ENCODE assay signal across 11 cellular contexts in genomic region chr2:47751856-47752414, GRCh38. TPM values are rescaled to one million over a fixed set of nuclear protein-coding genes. Genes with fewer than 3 reads are reported as not detected.
A peak's percentile ranks its signal among the peaks of the same experiment; 100 is the strongest.
DNase-seq lines count a peak whose midpoint lies in the region; ATAC-seq, FAIRE-seq and TF ChIP-seq lines count a peak whose summit lies in the region.
"Had no signal": no experiment of that assay in that cellular context is flagged by ENCODE, and none has a peak within 500 bp of the region (broad histone marks: within the 10 kb centered on the region; RNA-seq: fewer than 3 reads in every experiment).

No MANE protein-coding gene starts in this region.

- TF ChIP-seq CTCF in NB4 (IDR thresholded peaks at IDR 0.05; ENCODE audit: low read depth, low read length) (no peak), endodermal cell (conservative IDR thresholded peaks at IDR 0.05) (no peak), upper lobe of right lung (IDR thresholded peaks at IDR 0.05) (no peak)

- H3K4me3 Mint-ChIP-seq in endodermal cell: no peak overlapping the region
- H3K4me3 Mint-ChIP-seq: activated CD4-positive, alpha-beta T cell treated with anti-CD3 and anti-CD28 coated beads, Interleukin-2, amount 10 ng/mL, durations not matched to agents 7 days and 5 days had no signal

- ATAC-seq in GM21717 (IDR thresholded peaks at IDR 0.05; ENCODE audit: unreplicated experiment) (peak; percentile 34), upper lobe of right lung (no peak)

- TF ChIP-seq POLR2A in GM12892 (IDR thresholded peaks at IDR 0.05; ENCODE audit: low read depth, low read length): no peak
- no peak for TF ChIP-seq POLR2A in NB4 (IDR thresholded peaks at IDR 0.05; ENCODE audit: extremely low read depth, insufficient read length)

- peaks cover 38% of the 10 kb centered on the region for H3K9me3 Mint-ChIP-seq in endodermal cell

- in situ Hi-C loops in KBM-7 (cut with MboI; ENCODE audit: low pct_unique_long_range_greater_than_20kb, low sequenced_read_pairs): no loop called here

- H3K9me3 ChIP-seq in endodermal cell (ENCODE audit: control insufficient read depth, low read length) (peaks cover 41% of the 10 kb centered on the region), upper lobe of right lung (no peaks in the 10 kb centered on the region)

- H3K36me3 ChIP-seq in endodermal cell (ENCODE audit: control insufficient read depth, insufficient read depth, low read length): no peaks in the 10 kb centered on the region
- no peaks in the 10 kb centered on the region for H3K36me3 ChIP-seq in upper lobe of right lung

- DNase-seq in GM12892 (ENCODE audit: insufficient read length) (no peak), NB4 (ENCODE audit: low read depth) (peak; percentile 32), endodermal cell (no peak), NCI-H2029 (lab: John Stamatoyannopoulos, UW) (no peak), upper lobe of right lung (no peak), KBM-7 (no peak), midbrain (lab: John Stamatoyannopoulos, UW) (no peak)
- DNase-seq: activated CD4-positive, alpha-beta T cell treated with anti-CD3 and anti-CD28 coated beads, Interleukin-2, amount 10 ng/mL, durations not matched to agents 7 days and 5 days had no signal

- intact Hi-C loops in upper lobe of right lung (cut with DNase I): no loop called here

- WGBS in endodermal cell (ENCODE audit: insufficient coverage in 1 of 2, insufficient read length in 1 of 2), 2 experiments: 93 to 96% methylated on average over 9 to 10 of the region's 10 CpGs

- H3K27me3 Mint-ChIP-seq in endodermal cell (ENCODE audit: insufficient read depth): no peaks in the 10 kb centered on the region

- peaks cover 8% of the 10 kb centered on the region for H3K4me1 Mint-ChIP-seq in endodermal cell

- H3K27ac Mint-ChIP-seq in endodermal cell: peak overlapping the region; percentile 66

- peaks cover 14% of the 10 kb centered on the region for H3K36me3 Mint-ChIP-seq in endodermal cell (ENCODE audit: low read depth)

- H3K27me3 ChIP-seq in endodermal cell (ENCODE audit: control insufficient read depth, insufficient read depth, low read length, poor library complexity, severe bottlenecking): no peaks in the 10 kb centered on the region
- H3K27me3 ChIP-seq in upper lobe of right lung: no peaks in the 10 kb centered on the region

- no peak overlapping the region for H3K9ac ChIP-seq in endodermal cell (ENCODE audit: extremely low read depth, low read length, poor library complexity, severe bottlenecking)

- no peak overlapping the region for H3K27ac ChIP-seq in endodermal cell (ENCODE audit: low read depth, low read length)
- H3K27ac ChIP-seq in upper lobe of right lung: no peak overlapping the region

- peaks cover 4% of the 10 kb centered on the region for H3K4me1 ChIP-seq in endodermal cell (ENCODE audit: control insufficient read depth, insufficient read depth, low read length)
- no peaks in the 10 kb centered on the region for H3K4me1 ChIP-seq in upper lobe of right lung

- peak; percentile 78 for FAIRE-seq in GM12892 (lab: Jason Lieb, UNC)
- FAIRE-seq: endometrium had no signal

- H3K4me3 ChIP-seq in NB4 (ENCODE audit: low read depth, low read length) (no peak overlapping the region), endodermal cell (ENCODE audit: low read length) (no peak overlapping the region), upper lobe of right lung (no peak overlapping the region)
- H3K4me3 ChIP-seq: lung had no signal

RNA-seq across cellular contexts. Expression of gene MSH6, which starts 31.0 kb away (rescaled TPM):
- 47.3 TPM for polyA plus RNA-seq in GM12892 (2012; ENCODE audit: missing spikeins)
- 100 to 1,000 TPM; 363 to 368 TPM for total RNA-seq in endodermal cell
- polyA plus RNA-seq in endodermal cell (2013, experiment 1 of 2): 136 TPM
- 134 TPM for polyA plus RNA-seq in endodermal cell (2013, experiment 2 of 2)
- 31.1 TPM for total RNA-seq in upper lobe of right lung

Comparison
In these comparisons a context has a peak if more than half of its experiments do, and no peak if none do; other contexts are left out.
1. RNA of gene MSH6, which starts 31.0 kb away (total RNA-seq): 363 to 368 TPM in endodermal cell; 31.1 TPM in upper lobe of right lung (single experiment); every median in the first group is over 10 times any median in the second.